ENCODE assay signal across 1 cellular context in the genomic region with DNA sequence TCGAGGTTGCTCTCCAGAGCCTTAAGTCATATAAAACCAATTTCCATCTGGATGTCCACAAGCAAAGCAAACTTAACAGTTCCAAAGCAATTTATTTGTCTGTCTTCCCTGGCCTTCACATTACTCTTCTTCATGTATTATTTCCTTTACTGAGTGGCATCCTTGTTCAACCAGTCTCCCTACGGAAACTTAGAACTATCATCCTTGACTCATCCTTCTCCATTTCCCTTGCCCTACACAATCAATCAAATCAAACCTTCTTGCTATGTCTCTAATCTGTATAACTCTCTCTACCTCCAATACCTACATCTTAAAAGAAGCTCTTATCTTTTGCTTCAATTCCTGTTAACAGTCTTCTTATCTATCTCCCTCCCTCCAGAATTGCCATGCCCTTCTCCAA.
TF ChIP-seq lines count a peak whose summit lies in the region.

No MANE protein-coding gene starts in this region.

TF ChIP-seq in SK-N-SH treated with all-trans-retinoic acid at 6 μM for 48 hours, 23 proteins besides CTCF, POLR2A, EP300 and RAD21 (continued from another document):
- peak; percentile 31; the same call in 1 of the 2 replicates for TF ChIP-seq ZC3H10 (CRISPR knock-in tag; IDR thresholded peaks at IDR 0.05)
- no peak for TF ChIP-seq ARNTL (CRISPR knock-in tag; IDR thresholded peaks at IDR 0.05; ENCODE audit: borderline replicate concordance, low read depth)
TF ChIP-seq in SK-N-SH treated with all-trans-retinoic acid at 6 μM for 48 hours: peak in this region for 2.
